8 cellular contexts compared by ENCODE assay signal in genomic region chr5:111063709-111064322, GRCh38. TPM values are rescaled to one million over a fixed set of nuclear protein-coding genes. Genes with fewer than 3 reads are reported as not detected.
DNase-seq lines count a peak whose midpoint lies in the region; FAIRE-seq and TF ChIP-seq lines count a peak whose summit lies in the region.

No MANE protein-coding gene starts in this region.

- DNase-seq in GM18507 (ENCODE audit: extremely low spot score, insufficient read length, low read depth) (no peak), bronchial epithelial cell (ENCODE audit: low read depth) (peak; percentile 87), iPS-NIHi11 (ENCODE audit: low spot score) (no peak), AG08396 (ENCODE audit: low spot score) (no peak), NCI-H146 treated with DMSO at 0.1 percent for 48 hours (lab: John Stamatoyannopoulos, UW; ENCODE audit: unreplicated experiment) (no peak)
- DNase-seq in activated CD4-positive, alpha-beta T cell treated with anti-CD3 and anti-CD28 coated beads, Interleukin-2, amount 10 ng/mL, durations not matched to agents 24 days and 14 days = no peak

- intact Hi-C loops in activated CD4-positive, alpha-beta T cell treated with anti-CD3 and anti-CD28 coated beads, Interleukin-2, amount 10 ng/mL, durations not matched to agents 24 days and 14 days (cut with micrococcal nuclease) = no loop called here

- H3K27me3 Mint-ChIP-seq in activated CD4-positive, alpha-beta T cell treated with anti-CD3 and anti-CD28 coated beads, Interleukin-2, amount 10 ng/mL, durations not matched to agents 24 days and 14 days = peaks cover 48% of the 10 kb centered on the region

- no peaks in the 10 kb centered on the region for H3K36me3 Mint-ChIP-seq in activated CD4-positive, alpha-beta T cell treated with anti-CD3 and anti-CD28 coated beads, Interleukin-2, amount 10 ng/mL, durations not matched to agents 24 days and 14 days (ENCODE audit: low read depth)

- no peaks in the 10 kb centered on the region for H3K4me1 Mint-ChIP-seq in activated CD4-positive, alpha-beta T cell treated with anti-CD3 and anti-CD28 coated beads, Interleukin-2, amount 10 ng/mL, durations not matched to agents 24 days and 14 days

- H3K27me3 ChIP-seq in bronchial epithelial cell (ENCODE audit: control insufficient read depth, insufficient read depth, low read length) = no peaks in the 10 kb centered on the region

- FAIRE-seq in GM18507 (lab: Jason Lieb, UNC) (peak; percentile 78), bronchial epithelial cell (lab: Jason Lieb, UNC) (no peak)

- H3K4me3 ChIP-seq in bronchial epithelial cell (ENCODE audit: low read depth, low read length) = no peak overlapping the region

- no peaks in the 10 kb centered on the region for H3K36me3 ChIP-seq in bronchial epithelial cell (ENCODE audit: control insufficient read depth, insufficient read depth, low read length)

- peak; percentile 46 for TF ChIP-seq RAD21 in Ishikawa (IDR thresholded peaks at IDR 0.05; ENCODE audit: low read depth)

- no peak overlapping the region for H3K27ac ChIP-seq in 22Rv1

- no peak for TF ChIP-seq EP300 in Ishikawa (IDR thresholded peaks at IDR 0.05; ENCODE audit: borderline replicate concordance)

- no peaks in the 10 kb centered on the region for H3K9me3 Mint-ChIP-seq in activated CD4-positive, alpha-beta T cell treated with anti-CD3 and anti-CD28 coated beads, Interleukin-2, amount 10 ng/mL, durations not matched to agents 24 days and 14 days

- TF ChIP-seq CTCF in 22Rv1 (IDR thresholded peaks at IDR 0.05) (peak; percentile 85), bronchial epithelial cell (IDR thresholded peaks at IDR 0.05; ENCODE audit: insufficient read depth, low read length, severe bottlenecking) (peak; percentile 77)

- H3K27ac Mint-ChIP-seq in activated CD4-positive, alpha-beta T cell treated with anti-CD3 and anti-CD28 coated beads, Interleukin-2, amount 10 ng/mL, durations not matched to agents 24 days and 14 days = no peak overlapping the region

- no peak overlapping the region for H3K4me3 Mint-ChIP-seq in activated CD4-positive, alpha-beta T cell treated with anti-CD3 and anti-CD28 coated beads, Interleukin-2, amount 10 ng/mL, durations not matched to agents 24 days and 14 days

TF ChIP-seq in Ishikawa, 13 proteins besides CTCF, POLR2A, EP300 and RAD21:
- TF ChIP-seq USF1 (IDR thresholded peaks at IDR 0.05) (no peak), TCF12 (IDR thresholded peaks at IDR 0.05; ENCODE audit: low read depth) (no peak), FOXM1 (IDR thresholded peaks at IDR 0.05; ENCODE audit: borderline replicate concordance, low read depth) (no peak), MAX (IDR thresholded peaks at IDR 0.05) (no peak)

RNA-seq across cellular contexts. Expression of gene TSLP, which starts 7.7 kb away (rescaled TPM):
- 0.79 and 2.0 TPM in 2 replicates for total RNA-seq in bronchial epithelial cell
- total RNA-seq in activated CD4-positive, alpha-beta T cell treated with anti-CD3 and anti-CD28 coated beads, Interleukin-2, amount 10 ng/mL, durations not matched to agents 24 days and 14 days = 0.09 and 0.42 TPM in 2 replicates

RNA-seq across cellular contexts. Expression of gene WDR36, which starts 28.3 kb away (rescaled TPM):
- total RNA-seq in bronchial epithelial cell = 45.2 and 55.3 TPM in 2 replicates
- 90.1 and 97.7 TPM in 2 replicates for total RNA-seq in activated CD4-positive, alpha-beta T cell treated with anti-CD3 and anti-CD28 coated beads, Interleukin-2, amount 10 ng/mL, durations not matched to agents 24 days and 14 days
